Comparison of ENCODE assay signal across 17 cellular contexts in the genomic region with DNA sequence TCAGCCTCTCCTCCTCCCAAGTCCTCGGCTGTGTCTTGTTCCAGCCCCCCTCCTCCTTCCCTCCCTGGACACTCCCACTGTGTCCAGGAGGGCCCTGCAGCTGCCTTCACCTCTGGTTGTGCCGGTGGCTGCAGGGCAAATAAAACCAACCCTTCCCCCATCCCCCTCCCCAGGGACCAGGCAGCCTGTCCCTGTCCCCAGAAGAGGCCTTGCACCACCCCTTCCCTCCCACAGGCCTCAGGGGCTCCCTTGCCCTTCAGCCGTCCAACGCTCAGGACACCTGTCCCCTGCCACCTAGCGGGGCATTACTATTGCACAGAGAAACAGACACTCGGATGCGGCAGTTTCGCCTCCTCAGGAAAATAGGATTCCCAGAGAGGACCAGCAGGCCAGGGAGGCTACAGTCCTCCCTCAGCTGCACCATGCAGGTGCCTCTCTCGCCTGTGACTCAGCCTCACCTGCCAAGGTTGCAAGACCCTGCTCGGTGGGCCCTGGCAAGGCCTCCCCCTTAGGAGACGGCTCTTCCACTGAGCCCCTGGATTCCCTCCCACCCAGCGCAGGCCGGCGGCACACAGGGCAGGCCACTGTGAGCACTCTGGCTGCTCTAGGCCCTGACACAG. TPM values are rescaled to one million over a fixed set of nuclear protein-coding genes. Genes with fewer than 3 reads are reported as not detected.
A peak's percentile ranks its signal among the peaks of the same experiment; 100 is the strongest.
DNase-seq lines count a peak whose midpoint lies in the region; ATAC-seq, FAIRE-seq and TF ChIP-seq lines count a peak whose summit lies in the region.
"Had no signal": no experiment of that assay in that cellular context is flagged by ENCODE, and none has a peak within 500 bp of the region (broad histone marks: within the 10 kb centered on the region; RNA-seq: fewer than 3 reads in every experiment).

No MANE protein-coding gene starts in this region.

- H3K36me3 ChIP-seq in endodermal cell (ENCODE audit: control insufficient read depth, insufficient read depth, low read length): no peaks in the 10 kb centered on the region

- WGBS in endodermal cell (ENCODE audit: insufficient coverage in 1 of 2, insufficient read length in 1 of 2), 2 experiments: 80 to 90% methylated on average over 9 to 14 of the region's 14 CpGs

- H3K4me3 ChIP-seq in endodermal cell (ENCODE audit: low read length): no peak overlapping the region
- H3K4me3 ChIP-seq: lung had no signal

- TF ChIP-seq CTCF in natural killer cell (IDR thresholded peaks at IDR 0.05) (no peak), endodermal cell (conservative IDR thresholded peaks at IDR 0.05) (peak; percentile 30), omental fat pad (IDR thresholded peaks at IDR 0.05) (no peak)

- H3K27me3 ChIP-seq in endodermal cell (ENCODE audit: control insufficient read depth, insufficient read depth, low read length, poor library complexity, severe bottlenecking): no peaks in the 10 kb centered on the region
- H3K27me3 ChIP-seq: foreskin keratinocyte had no signal

- no peak for FAIRE-seq in H54 (lab: Jason Lieb, UNC)
- FAIRE-seq: endothelial cell of umbilical vein had no signal

- H3K4me3 Mint-ChIP-seq in natural killer cell treated with Interleukin-12 subunit alpha and Interleukin-12 subunit beta and Interleukin-15 and Interleukin-18, amount 100 ng/mL, for 72 hours: no peak overlapping the region
- H3K4me3 Mint-ChIP-seq in natural killer cell: no peak overlapping the region
- no peak overlapping the region for H3K4me3 Mint-ChIP-seq in endodermal cell
- H3K4me3 Mint-ChIP-seq: naive thymus-derived CD4-positive, alpha-beta T cell had no signal

- intact Hi-C loops in natural killer cell (cut with micrococcal nuclease): no loop called here

- no peak overlapping the region for H3K9ac ChIP-seq in endodermal cell (ENCODE audit: extremely low read depth, low read length, poor library complexity, severe bottlenecking)

- H3K27me3 Mint-ChIP-seq in natural killer cell treated with Interleukin-12 subunit alpha and Interleukin-12 subunit beta and Interleukin-15 and Interleukin-18, amount 100 ng/mL, for 72 hours: peaks cover 0 to 15% of the 10 kb centered on the region in 2 donors
- H3K27me3 Mint-ChIP-seq in natural killer cell (ENCODE audit: low read depth in 2 of 2) (peaks cover 9 to 26% of the 10 kb centered on the region in 2 donors), endodermal cell (ENCODE audit: insufficient read depth) (peaks cover 54% of the 10 kb centered on the region)

- H3K36me3 Mint-ChIP-seq in natural killer cell treated with Interleukin-12 subunit alpha and Interleukin-12 subunit beta and Interleukin-15 and Interleukin-18, amount 100 ng/mL, for 72 hours: no peaks in the 10 kb centered on the region
- H3K36me3 Mint-ChIP-seq in natural killer cell (no peaks in the 10 kb centered on the region), endodermal cell (ENCODE audit: low read depth) (no peaks in the 10 kb centered on the region)

- peak; percentile 57 for DNase-seq in natural killer cell treated with Interleukin-12 subunit alpha and Interleukin-12 subunit beta and Interleukin-15 and Interleukin-18, amount 100 ng/mL, for 72 hours (ENCODE audit: low spot score)
- DNase-seq in natural killer cell: no peak
- peak; percentile 46 for DNase-seq in endodermal cell
- peak; percentile 3 for DNase-seq in omental fat pad (ENCODE audit: low spot score)
- no peak for DNase-seq in NCI-H446 treated with DMSO at 0.1 percent for 48 hours (lab: John Stamatoyannopoulos, UW)
- DNase-seq in H54 (ENCODE audit: insufficient read length, low spot score): no peak
- DNase-seq: activated CD4-positive, alpha-beta T cell treated with anti-CD3 and anti-CD28 coated beads for 48 hours; anterior cingulate cortex; foreskin keratinocyte; KBM-7; NCI-H1436; NCI-H446 had no signal

- no peaks in the 10 kb centered on the region for H3K9me3 ChIP-seq in endodermal cell (ENCODE audit: control insufficient read depth, low read length)

- no peak for ATAC-seq in natural killer cell treated with Interleukin-12 subunit alpha and Interleukin-12 subunit beta and Interleukin-15 and Interleukin-18, amount 100 ng/mL, for 72 hours
- ATAC-seq in natural killer cell: no peak
- no peak for ATAC-seq in omental fat pad (ENCODE audit: low FRiP score)
- no peak for ATAC-seq in HG03175 (IDR thresholded peaks at IDR 0.05; ENCODE audit: unreplicated experiment)
- no peak for ATAC-seq in SK-N-SH treated with all-trans-retinoic acid at 6 μM for 48 hours
- ATAC-seq: foreskin keratinocyte; naive thymus-derived CD4-positive, alpha-beta T cell had no signal

- no peak for TF ChIP-seq POLR2A in H54 (IDR thresholded peaks at IDR 0.05; ENCODE audit: low read depth, low read length)

- no peaks in the 10 kb centered on the region for H3K9me3 Mint-ChIP-seq in natural killer cell treated with Interleukin-12 subunit alpha and Interleukin-12 subunit beta and Interleukin-15 and Interleukin-18, amount 100 ng/mL, for 72 hours
- H3K9me3 Mint-ChIP-seq in natural killer cell (no peaks in the 10 kb centered on the region), endodermal cell (peaks cover 9% of the 10 kb centered on the region)

- H3K27ac Mint-ChIP-seq in natural killer cell treated with Interleukin-12 subunit alpha and Interleukin-12 subunit beta and Interleukin-15 and Interleukin-18, amount 100 ng/mL, for 72 hours: no peak overlapping the region
- H3K27ac Mint-ChIP-seq in natural killer cell (no peak overlapping the region), endodermal cell (no peak overlapping the region)
- H3K27ac Mint-ChIP-seq: naive thymus-derived CD4-positive, alpha-beta T cell had no signal

- H3K27ac ChIP-seq in endodermal cell (ENCODE audit: low read depth, low read length): no peak overlapping the region
- H3K27ac ChIP-seq: foreskin keratinocyte had no signal

- no peaks in the 10 kb centered on the region for H3K4me1 ChIP-seq in endodermal cell (ENCODE audit: control insufficient read depth, insufficient read depth, low read length)

- peaks cover 0 to 6% of the 10 kb centered on the region in 2 donors for H3K4me1 Mint-ChIP-seq in natural killer cell treated with Interleukin-12 subunit alpha and Interleukin-12 subunit beta and Interleukin-15 and Interleukin-18, amount 100 ng/mL, for 72 hours (ENCODE audit: low read depth in 2 of 2)
- H3K4me1 Mint-ChIP-seq in natural killer cell (peaks cover 0 to 4% of the 10 kb centered on the region in 2 donors), endodermal cell (no peaks in the 10 kb centered on the region)

TF ChIP-seq in SK-N-SH treated with all-trans-retinoic acid at 6 μM for 48 hours, 23 proteins besides CTCF, POLR2A, EP300 and RAD21 (continues in another document):
- TF ChIP-seq TSHZ2 (CRISPR knock-in tag; IDR thresholded peaks at IDR 0.05) (no peak), POU6F1 (CRISPR knock-in tag; IDR thresholded peaks at IDR 0.05; ENCODE audit: borderline replicate concordance, low read depth) (no peak), ARNTL (CRISPR knock-in tag; IDR thresholded peaks at IDR 0.05; ENCODE audit: borderline replicate concordance, low read depth) (no peak)

RNA-seq across cellular contexts. Expression of gene GPC1, which starts 5.5 kb away (rescaled TPM):
- 1 to 10 TPM; 1.2 to 1.8 TPM for total RNA-seq in natural killer cell treated with Interleukin-12 subunit alpha and Interleukin-12 subunit beta and Interleukin-15 and Interleukin-18, amount 100 ng/mL, for 72 hours
- total RNA-seq in natural killer cell (1 to 10 TPM in 1 of 3 donors, under 1 TPM in 2; 0.79 to 1.4 (median 0.94) TPM), endodermal cell (10 to 100 TPM; 37.8 to 69.7 TPM), omental fat pad (10 to 100 TPM; 33.6 to 91.4 (median 39.5) TPM)
- polyA plus RNA-seq in endodermal cell (2013, experiment 1 of 2): 55.9 TPM
- 56.9 TPM for polyA plus RNA-seq in endodermal cell (2013, experiment 2 of 2)

Comparison
In these comparisons a context has a peak if more than half of its experiments do, and no peak if none do; other contexts are left out.
1. DNase-seq: peak in natural killer cell treated with Interleukin-12 subunit alpha and Interleukin-12 subunit beta and Interleukin-15 and Interleukin-18, amount 100 ng/mL, for 72 hours (single experiment), endodermal cell (single experiment) and omental fat pad (single experiment); none in natural killer cell (single experiment), NCI-H446 treated with DMSO at 0.1 percent for 48 hours (single experiment) and H54 (single experiment).
2. RNA of gene GPC1, which starts 5.5 kb away (total RNA-seq): 37.8 to 69.7 TPM in endodermal cell and 33.6 to 91.4 TPM in omental fat pad; 1.2 to 1.8 TPM in natural killer cell treated with Interleukin-12 subunit alpha and Interleukin-12 subunit beta and Interleukin-15 and Interleukin-18, amount 100 ng/mL, for 72 hours and 0.79 to 1.4 TPM in natural killer cell; every median in the first group is over 10 times any median in the second.